Comparison of ENCODE assay signal across 6 cellular contexts in genomic region chr1:229825042-229825441, GRCh38.
"Had no signal": no experiment of that assay in that cellular context is flagged by ENCODE, and none has a peak within 500 bp of the region (broad histone marks: within the 10 kb centered on the region; RNA-seq: fewer than 3 reads in every experiment).

No MANE protein-coding gene starts in this region.

- FAIRE-seq: HepG2, HTR-8/SVneo, K562 had no signal

- H3K27ac Mint-ChIP-seq: IgD-negative memory B cell had no signal

- H3K36me3 Mint-ChIP-seq: IgD-negative memory B cell had no signal

- H3K4me3 Mint-ChIP-seq: IgD-negative memory B cell had no signal

- H3K27ac ChIP-seq: HL-60 had no signal

- DNase-seq: IMR-90 had no signal

- ATAC-seq: HepG2, K562 had no signal

- H3K4me3 ChIP-seq: K562 had no signal
